Comparison of ENCODE assay signal across 9 cellular contexts in genomic region chr21:38766987-38767722, GRCh38. TPM values are rescaled to one million over a fixed set of nuclear protein-coding genes. Genes with fewer than 3 reads are reported as not detected.
DNase-seq lines count a peak whose midpoint lies in the region; ATAC-seq and TF ChIP-seq lines count a peak whose summit lies in the region.
"Had no signal": no experiment of that assay in that cellular context is flagged by ENCODE, and none has a peak within 500 bp of the region (broad histone marks: within the 10 kb centered on the region; RNA-seq: fewer than 3 reads in every experiment).

No MANE protein-coding gene starts in this region.

- no peaks in the 10 kb centered on the region for H3K9me3 ChIP-seq in gastroesophageal sphincter

- TF ChIP-seq POLR2A in gastroesophageal sphincter (IDR thresholded peaks at IDR 0.05) = no peak

- H3K4me3 Mint-ChIP-seq in progenitor cell of endocrine pancreas (ENCODE audit: low read depth) = peak overlapping the region; percentile 9

- peaks cover 0 to 28% (median 0%) of the 10 kb centered on the region in 3 donors for H3K4me1 ChIP-seq in gastroesophageal sphincter

- H3K27ac ChIP-seq in gastroesophageal sphincter = no peak overlapping the region
- H3K27ac ChIP-seq: 22Rv1 had no signal

- no peaks in the 10 kb centered on the region for H3K36me3 ChIP-seq in gastroesophageal sphincter

- ATAC-seq in HG03039 (IDR thresholded peaks at IDR 0.05; ENCODE audit: unreplicated experiment) = peak; percentile 97
- no peak for ATAC-seq in gastroesophageal sphincter

- no peaks in the 10 kb centered on the region for H3K36me3 Mint-ChIP-seq in progenitor cell of endocrine pancreas (ENCODE audit: insufficient read depth)

- TF ChIP-seq EP300 in gastroesophageal sphincter (IDR thresholded peaks at IDR 0.05) = no peak

- no peaks in the 10 kb centered on the region for H3K27me3 Mint-ChIP-seq in progenitor cell of endocrine pancreas

- H3K27me3 ChIP-seq in gastroesophageal sphincter = no peaks in the 10 kb centered on the region

- CTCF ChIA-PET in HEK293T (lab: Yijun Ruan, JAX) = no interaction called here

- WGBS in gastroesophageal sphincter (ENCODE audit: low coverage in 1 of 2), 2 donors = 75 to 76% methylated on average over 4 to 13 of the region's 13 CpGs

- peaks cover 28% of the 10 kb centered on the region for H3K4me1 Mint-ChIP-seq in progenitor cell of endocrine pancreas (ENCODE audit: low read depth)

- DNase-seq in NCI-H1092 treated with DMSO at 0.1 percent for 48 hours (lab: John Stamatoyannopoulos, UW) = peak; percentile 21
- no peak for DNase-seq in NCI-H1092 (lab: John Stamatoyannopoulos, UW)
- peak; percentile 85 for DNase-seq in OCI-M1 (lab: John Stamatoyannopoulos, UW)
- DNase-seq in activated naive CD4-positive, alpha-beta T cell treated with anti-CD3 and anti-CD28 coated beads, Interleukin-2, amount 50 U/mL, for 16 hours = peak; percentile 72
- no peak for DNase-seq in progenitor cell of endocrine pancreas (ENCODE audit: low spot score, unreplicated experiment)
- no peak for DNase-seq in HEK293T (ENCODE audit: extremely low spot score)

- H3K9me3 Mint-ChIP-seq in progenitor cell of endocrine pancreas (ENCODE audit: low read depth) = peaks cover 6% of the 10 kb centered on the region

- H3K27ac Mint-ChIP-seq in progenitor cell of endocrine pancreas = peak overlapping the region; percentile 95

- H3K4me3 ChIP-seq in gastroesophageal sphincter = peak overlapping the region in 1 of 2 donors; percentile 19

- TF ChIP-seq CTCF in progenitor cell of endocrine pancreas (IDR thresholded peaks at IDR 0.05; ENCODE audit: unreplicated experiment) = no peak
- TF ChIP-seq CTCF in gastroesophageal sphincter (IDR thresholded peaks at IDR 0.05) = no peak

- POLR2A ChIA-PET in HEK293T (lab: Yijun Ruan, JAX) = no interaction called here

TF ChIP-seq in HEK293T, 16 proteins besides CTCF, POLR2A, EP300 and RAD21:
- no peak for TF ChIP-seq L3MBTL2 (conservative IDR thresholded peaks at IDR 0.05)

RNA-seq across cellular contexts. Expression of gene ETS2, which starts 38.6 kb away (rescaled TPM):
- total RNA-seq in progenitor cell of endocrine pancreas (43.9 and 48.9 TPM in 2 replicates), gastroesophageal sphincter (100 to 1,000 TPM in 1 of 4 donors, 10 to 100 TPM in 3; 50.9 to 169 (median 63.5) TPM)

Comparison
In these comparisons a context has a peak if more than half of its experiments do, and no peak if none do; other contexts are left out.
1. DNase-seq: peak in NCI-H1092 treated with DMSO at 0.1 percent for 48 hours (single experiment), OCI-M1 (single experiment) and activated naive CD4-positive, alpha-beta T cell treated with anti-CD3 and anti-CD28 coated beads, Interleukin-2, amount 50 U/mL, for 16 hours (single experiment); none in NCI-H1092 (single experiment), progenitor cell of endocrine pancreas (single experiment) and HEK293T (single experiment).